ENCODE assay signal across 8 cellular contexts in genomic region chr6:29016559-29017427, GRCh38. TPM values are rescaled to one million over a fixed set of nuclear protein-coding genes. Genes with fewer than 3 reads are reported as not detected.
DNase-seq lines count a peak whose midpoint lies in the region; ATAC-seq and TF ChIP-seq lines count a peak whose summit lies in the region.

No MANE protein-coding gene starts in this region.

- peak overlapping the region; percentile 78 for H3K27ac Mint-ChIP-seq in activated CD8-positive, alpha-beta T cell treated with anti-CD3 and anti-CD28 coated beads for 36 hours
- H3K27ac Mint-ChIP-seq in effector memory CD8-positive, alpha-beta T cell, result peak overlapping the region in 1 of 2 donors; percentile 29
- H3K27ac Mint-ChIP-seq in memory B cell, result peak overlapping the region; percentile 36

- POLR2A ChIA-PET in activated CD8-positive, alpha-beta T cell treated with anti-CD3 and anti-CD28 coated beads for 36 hours (lab: Charles Lee), result interaction anchor here (0.7 to 1.7 kb wide), 3 partner anchors 16 to 179 kb away, joined by 3 to 8 read pairs (median 4); no protein-coding TSS in a partner anchor

- intact Hi-C loops in activated CD8-positive, alpha-beta T cell treated with anti-CD3 and anti-CD28 coated beads for 36 hours (cut with micrococcal nuclease), result loop anchor here (2.0 to 5.0 kb wide), 3 partner anchors 34 to 330 kb away; no protein-coding TSS in a partner anchor

- no peaks in the 10 kb centered on the region for H3K36me3 Mint-ChIP-seq in activated CD8-positive, alpha-beta T cell treated with anti-CD3 and anti-CD28 coated beads for 36 hours (ENCODE audit: low read depth)
- H3K36me3 Mint-ChIP-seq in effector memory CD8-positive, alpha-beta T cell (ENCODE audit: insufficient read depth), result peaks cover 3% of the 10 kb centered on the region
- H3K36me3 Mint-ChIP-seq in memory B cell, result no peaks in the 10 kb centered on the region

- peaks cover 2% of the 10 kb centered on the region for H3K9me3 Mint-ChIP-seq in activated CD8-positive, alpha-beta T cell treated with anti-CD3 and anti-CD28 coated beads for 36 hours
- no peaks in the 10 kb centered on the region for H3K9me3 Mint-ChIP-seq in effector memory CD8-positive, alpha-beta T cell
- no peaks in the 10 kb centered on the region for H3K9me3 Mint-ChIP-seq in memory B cell

- peak; percentile 81 for TF ChIP-seq CTCF in activated CD8-positive, alpha-beta T cell treated with anti-CD3 and anti-CD28 coated beads for 36 hours (IDR thresholded peaks at IDR 0.05)

- peaks cover 17% of the 10 kb centered on the region for H3K4me1 Mint-ChIP-seq in activated CD8-positive, alpha-beta T cell treated with anti-CD3 and anti-CD28 coated beads for 36 hours (ENCODE audit: low read depth)
- peaks cover 12 to 16% of the 10 kb centered on the region in 2 donors for H3K4me1 Mint-ChIP-seq in effector memory CD8-positive, alpha-beta T cell (ENCODE audit: low read depth in 2 of 2)
- peaks cover 12% of the 10 kb centered on the region for H3K4me1 Mint-ChIP-seq in memory B cell

- DNase-seq in CD1c-positive myeloid dendritic cell (ENCODE audit: extremely low spot score), result peak; percentile 86
- peak; percentile 67 for DNase-seq in NCI-H774 (lab: John Stamatoyannopoulos, UW)
- peak; percentile 93 for DNase-seq in activated CD8-positive, alpha-beta T cell treated with anti-CD3 and anti-CD28 coated beads for 36 hours
- DNase-seq in effector memory CD8-positive, alpha-beta T cell, result peak; percentile 80 to 83 (median 82)
- peak; percentile 83 to 84 for DNase-seq in memory B cell (ENCODE audit: low spot score in 2 of 2)
- DNase-seq in stimulated activated CD4-positive, alpha-beta T cell treated with anti-CD3 and anti-CD28 coated beads, TNF-alpha, amount 100 ng/mL, for 48 hours (ENCODE audit: low read depth in 3 of 3), result peak; percentile 64 to 82 (median 69)

- peak overlapping the region; percentile 81 for H3K4me3 Mint-ChIP-seq in activated CD8-positive, alpha-beta T cell treated with anti-CD3 and anti-CD28 coated beads for 36 hours
- H3K4me3 Mint-ChIP-seq in effector memory CD8-positive, alpha-beta T cell, result peak overlapping the region; percentile 85 to 86
- peak overlapping the region; percentile 76 for H3K4me3 Mint-ChIP-seq in memory B cell

- H3K27me3 Mint-ChIP-seq in activated CD8-positive, alpha-beta T cell treated with anti-CD3 and anti-CD28 coated beads for 36 hours, result peaks cover 25% of the 10 kb centered on the region
- peaks cover 26 to 48% of the 10 kb centered on the region in 2 donors for H3K27me3 Mint-ChIP-seq in effector memory CD8-positive, alpha-beta T cell
- peaks cover 22% of the 10 kb centered on the region for H3K27me3 Mint-ChIP-seq in memory B cell

- CTCF ChIA-PET in activated CD8-positive, alpha-beta T cell treated with anti-CD3 and anti-CD28 coated beads for 36 hours (lab: Charles Lee), result interaction anchor here (0.6 to 4.1 kb wide), 37 partner anchors 9 to 609 kb away, joined by 3 to 58 read pairs (median 4); partner anchors contain the start of genes TRIM27 and ZNF311

- ATAC-seq in GM19372 (IDR thresholded peaks at IDR 0.05; ENCODE audit: low read depth, unreplicated experiment) (peak; percentile 79), HG03521 (IDR thresholded peaks at IDR 0.05; ENCODE audit: unreplicated experiment) (peak; percentile 83), memory B cell (ENCODE audit: low read depth) (peak; percentile 86)
- peak; percentile 90 for ATAC-seq in activated CD8-positive, alpha-beta T cell treated with anti-CD3 and anti-CD28 coated beads for 36 hours
- peak; percentile 84 for ATAC-seq in effector memory CD8-positive, alpha-beta T cell (replicated peaks)

RNA-seq across cellular contexts. Expression of gene ZNF311, which starts 11.7 kb away (rescaled TPM):
- total RNA-seq in activated CD8-positive, alpha-beta T cell treated with anti-CD3 and anti-CD28 coated beads for 36 hours, result under 1 TPM; 0.31 to 0.43 TPM

RNA-seq across cellular contexts. Expression of gene OR2W1, which starts 28.2 kb away (rescaled TPM):
- not detected for total RNA-seq in activated CD8-positive, alpha-beta T cell treated with anti-CD3 and anti-CD28 coated beads for 36 hours

Comparison
In these comparisons a context has a peak if more than half of its experiments do, and no peak if none do; other contexts are left out.
1. Peak in every context shown above with its lines: DNase-seq and ATAC-seq.